2 cellular contexts compared by ENCODE assay signal in genomic region chr2:5373200-5373599, GRCh38.
TF ChIP-seq lines count a peak whose summit lies in the region.

No MANE protein-coding gene starts in this region.

TF ChIP-seq in GM23338, 12 proteins besides CTCF, POLR2A, EP300 and RAD21:
- TF ChIP-seq ZNF331 (CRISPR knock-in tag; IDR thresholded peaks at IDR 0.05; ENCODE audit: low read depth): no peak
- TF ChIP-seq POLR2AphosphoS5 (IDR thresholded peaks at IDR 0.05; ENCODE audit: low read depth): peak; percentile 34; the same call in 1 of the 2 replicates
- TF ChIP-seq, protein P1, sequence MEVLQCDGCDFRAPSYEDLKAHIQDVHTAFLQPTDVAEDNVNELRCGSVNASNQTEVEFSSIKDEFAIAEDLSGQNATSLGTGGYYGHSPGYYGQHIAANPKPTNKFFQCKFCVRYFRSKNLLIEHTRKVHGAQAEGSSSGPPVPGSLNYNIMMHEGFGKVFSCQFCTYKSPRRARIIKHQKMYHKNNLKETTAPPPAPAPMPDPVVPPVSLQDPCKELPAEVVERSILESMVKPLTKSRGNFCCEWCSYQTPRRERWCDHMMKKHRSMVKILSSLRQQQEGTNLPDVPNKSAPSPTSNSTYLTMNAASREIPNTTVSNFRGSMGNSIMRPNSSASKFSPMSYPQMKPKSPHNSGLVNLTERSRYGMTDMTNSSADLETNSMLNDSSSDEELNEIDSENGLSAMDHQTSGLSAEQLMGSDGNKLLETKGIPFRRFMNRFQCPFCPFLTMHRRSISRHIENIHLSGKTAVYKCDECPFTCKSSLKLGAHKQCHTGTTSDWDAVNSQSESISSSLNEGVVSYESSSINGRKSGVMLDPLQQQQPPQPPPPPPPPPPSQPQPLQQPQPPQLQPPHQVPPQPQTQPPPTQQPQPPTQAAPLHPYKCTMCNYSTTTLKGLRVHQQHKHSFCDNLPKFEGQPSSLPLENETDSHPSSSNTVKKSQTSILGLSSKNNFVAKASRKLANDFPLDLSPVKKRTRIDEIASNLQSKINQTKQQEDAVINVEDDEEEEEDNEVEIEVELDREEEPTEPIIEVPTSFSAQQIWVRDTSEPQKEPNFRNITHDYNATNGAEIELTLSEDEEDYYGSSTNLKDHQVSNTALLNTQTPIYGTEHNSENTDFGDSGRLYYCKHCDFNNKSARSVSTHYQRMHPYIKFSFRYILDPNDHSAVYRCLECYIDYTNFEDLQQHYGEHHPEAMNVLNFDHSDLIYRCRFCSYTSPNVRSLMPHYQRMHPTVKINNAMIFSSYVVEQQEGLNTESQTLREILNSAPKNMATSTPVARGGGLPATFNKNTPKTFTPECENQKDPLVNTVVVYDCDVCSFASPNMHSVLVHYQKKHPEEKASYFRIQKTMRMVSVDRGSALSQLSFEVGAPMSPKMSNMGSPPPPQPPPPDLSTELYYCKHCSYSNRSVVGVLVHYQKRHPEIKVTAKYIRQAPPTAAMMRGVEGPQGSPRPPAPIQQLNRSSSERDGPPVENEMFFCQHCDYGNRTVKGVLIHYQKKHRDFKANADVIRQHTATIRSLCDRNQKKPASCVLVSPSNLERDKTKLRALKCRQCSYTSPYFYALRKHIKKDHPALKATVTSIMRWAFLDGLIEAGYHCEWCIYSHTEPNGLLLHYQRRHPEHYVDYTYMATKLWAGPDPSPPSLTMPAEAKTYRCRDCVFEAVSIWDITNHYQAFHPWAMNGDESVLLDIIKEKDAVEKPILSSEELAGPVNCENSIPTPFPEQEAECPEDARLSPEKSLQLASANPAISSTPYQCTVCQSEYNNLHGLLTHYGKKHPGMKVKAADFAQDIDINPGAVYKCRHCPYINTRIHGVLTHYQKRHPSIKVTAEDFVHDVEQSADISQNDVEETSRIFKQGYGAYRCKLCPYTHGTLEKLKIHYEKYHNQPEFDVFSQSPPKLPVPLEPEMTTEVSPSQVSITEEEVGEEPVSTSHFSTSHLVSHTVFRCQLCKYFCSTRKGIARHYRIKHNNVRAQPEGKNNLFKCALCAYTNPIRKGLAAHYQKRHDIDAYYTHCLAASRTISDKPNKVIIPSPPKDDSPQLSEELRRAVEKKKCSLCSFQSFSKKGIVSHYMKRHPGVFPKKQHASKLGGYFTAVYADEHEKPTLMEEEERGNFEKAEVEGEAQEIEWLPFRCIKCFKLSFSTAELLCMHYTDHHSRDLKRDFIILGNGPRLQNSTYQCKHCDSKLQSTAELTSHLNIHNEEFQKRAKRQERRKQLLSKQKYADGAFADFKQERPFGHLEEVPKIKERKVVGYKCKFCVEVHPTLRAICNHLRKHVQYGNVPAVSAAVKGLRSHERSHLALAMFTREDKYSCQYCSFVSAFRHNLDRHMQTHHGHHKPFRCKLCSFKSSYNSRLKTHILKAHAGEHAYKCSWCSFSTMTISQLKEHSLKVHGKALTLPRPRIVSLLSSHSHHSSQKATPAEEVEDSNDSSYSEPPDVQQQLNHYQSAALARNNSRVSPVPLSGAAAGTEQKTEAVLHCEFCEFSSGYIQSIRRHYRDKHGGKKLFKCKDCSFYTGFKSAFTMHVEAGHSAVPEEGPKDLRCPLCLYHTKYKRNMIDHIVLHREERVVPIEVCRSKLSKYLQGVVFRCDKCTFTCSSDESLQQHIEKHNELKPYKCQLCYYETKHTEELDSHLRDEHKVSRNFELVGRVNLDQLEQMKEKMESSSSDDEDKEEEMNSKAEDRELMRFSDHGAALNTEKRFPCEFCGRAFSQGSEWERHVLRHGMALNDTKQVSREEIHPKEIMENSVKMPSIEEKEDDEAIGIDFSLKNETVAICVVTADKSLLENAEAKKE (CRISPR knock-in tag; IDR thresholded peaks at IDR 0.05): peak; percentile 78; the same call in 1 of the 2 replicates
- no peak for TF ChIP-seq EZH2phosphoT487 (IDR thresholded peaks at IDR 0.05; ENCODE audit: unreplicated experiment)
- no peak for TF ChIP-seq JUNB (IDR thresholded peaks at IDR 0.05; ENCODE audit: unreplicated experiment)
- no peak for TF ChIP-seq CREB1 (CRISPR knock-in tag; IDR thresholded peaks at IDR 0.05; ENCODE audit: low read depth)
- TF ChIP-seq EZH2 (IDR thresholded peaks at IDR 0.05; ENCODE audit: low read depth, unreplicated experiment): no peak
- TF ChIP-seq ETS1 (IDR thresholded peaks at IDR 0.05): no peak
- TF ChIP-seq, protein P2, sequence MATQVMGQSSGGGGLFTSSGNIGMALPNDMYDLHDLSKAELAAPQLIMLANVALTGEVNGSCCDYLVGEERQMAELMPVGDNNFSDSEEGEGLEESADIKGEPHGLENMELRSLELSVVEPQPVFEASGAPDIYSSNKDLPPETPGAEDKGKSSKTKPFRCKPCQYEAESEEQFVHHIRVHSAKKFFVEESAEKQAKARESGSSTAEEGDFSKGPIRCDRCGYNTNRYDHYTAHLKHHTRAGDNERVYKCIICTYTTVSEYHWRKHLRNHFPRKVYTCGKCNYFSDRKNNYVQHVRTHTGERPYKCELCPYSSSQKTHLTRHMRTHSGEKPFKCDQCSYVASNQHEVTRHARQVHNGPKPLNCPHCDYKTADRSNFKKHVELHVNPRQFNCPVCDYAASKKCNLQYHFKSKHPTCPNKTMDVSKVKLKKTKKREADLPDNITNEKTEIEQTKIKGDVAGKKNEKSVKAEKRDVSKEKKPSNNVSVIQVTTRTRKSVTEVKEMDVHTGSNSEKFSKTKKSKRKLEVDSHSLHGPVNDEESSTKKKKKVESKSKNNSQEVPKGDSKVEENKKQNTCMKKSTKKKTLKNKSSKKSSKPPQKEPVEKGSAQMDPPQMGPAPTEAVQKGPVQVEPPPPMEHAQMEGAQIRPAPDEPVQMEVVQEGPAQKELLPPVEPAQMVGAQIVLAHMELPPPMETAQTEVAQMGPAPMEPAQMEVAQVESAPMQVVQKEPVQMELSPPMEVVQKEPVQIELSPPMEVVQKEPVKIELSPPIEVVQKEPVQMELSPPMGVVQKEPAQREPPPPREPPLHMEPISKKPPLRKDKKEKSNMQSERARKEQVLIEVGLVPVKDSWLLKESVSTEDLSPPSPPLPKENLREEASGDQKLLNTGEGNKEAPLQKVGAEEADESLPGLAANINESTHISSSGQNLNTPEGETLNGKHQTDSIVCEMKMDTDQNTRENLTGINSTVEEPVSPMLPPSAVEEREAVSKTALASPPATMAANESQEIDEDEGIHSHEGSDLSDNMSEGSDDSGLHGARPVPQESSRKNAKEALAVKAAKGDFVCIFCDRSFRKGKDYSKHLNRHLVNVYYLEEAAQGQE (IDR thresholded peaks at IDR 0.05; ENCODE audit: unreplicated experiment): no peak

TF ChIP-seq in H1, 55 proteins besides CTCF, POLR2A, EP300 and RAD21:
- peak; percentile 35; the same call in 1 of the 2 replicates for TF ChIP-seq JUND (IDR thresholded peaks at IDR 0.05; ENCODE audit: low read length)
- TF ChIP-seq CREB1 (IDR thresholded peaks at IDR 0.05): peak; percentile 28; the same call in 1 of the 2 replicates
- TF ChIP-seq, protein P3, sequence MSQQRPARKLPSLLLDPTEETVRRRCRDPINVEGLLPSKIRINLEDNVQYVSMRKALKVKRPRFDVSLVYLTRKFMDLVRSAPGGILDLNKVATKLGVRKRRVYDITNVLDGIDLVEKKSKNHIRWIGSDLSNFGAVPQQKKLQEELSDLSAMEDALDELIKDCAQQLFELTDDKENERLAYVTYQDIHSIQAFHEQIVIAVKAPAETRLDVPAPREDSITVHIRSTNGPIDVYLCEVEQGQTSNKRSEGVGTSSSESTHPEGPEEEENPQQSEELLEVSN (IDR thresholded peaks at IDR 0.05): peak; percentile 29; the same call in 1 of the 2 replicates
- TF ChIP-seq BRCA1 (IDR thresholded peaks at IDR 0.05; ENCODE audit: low read depth, low read length): no peak
- TF ChIP-seq, protein P4, sequence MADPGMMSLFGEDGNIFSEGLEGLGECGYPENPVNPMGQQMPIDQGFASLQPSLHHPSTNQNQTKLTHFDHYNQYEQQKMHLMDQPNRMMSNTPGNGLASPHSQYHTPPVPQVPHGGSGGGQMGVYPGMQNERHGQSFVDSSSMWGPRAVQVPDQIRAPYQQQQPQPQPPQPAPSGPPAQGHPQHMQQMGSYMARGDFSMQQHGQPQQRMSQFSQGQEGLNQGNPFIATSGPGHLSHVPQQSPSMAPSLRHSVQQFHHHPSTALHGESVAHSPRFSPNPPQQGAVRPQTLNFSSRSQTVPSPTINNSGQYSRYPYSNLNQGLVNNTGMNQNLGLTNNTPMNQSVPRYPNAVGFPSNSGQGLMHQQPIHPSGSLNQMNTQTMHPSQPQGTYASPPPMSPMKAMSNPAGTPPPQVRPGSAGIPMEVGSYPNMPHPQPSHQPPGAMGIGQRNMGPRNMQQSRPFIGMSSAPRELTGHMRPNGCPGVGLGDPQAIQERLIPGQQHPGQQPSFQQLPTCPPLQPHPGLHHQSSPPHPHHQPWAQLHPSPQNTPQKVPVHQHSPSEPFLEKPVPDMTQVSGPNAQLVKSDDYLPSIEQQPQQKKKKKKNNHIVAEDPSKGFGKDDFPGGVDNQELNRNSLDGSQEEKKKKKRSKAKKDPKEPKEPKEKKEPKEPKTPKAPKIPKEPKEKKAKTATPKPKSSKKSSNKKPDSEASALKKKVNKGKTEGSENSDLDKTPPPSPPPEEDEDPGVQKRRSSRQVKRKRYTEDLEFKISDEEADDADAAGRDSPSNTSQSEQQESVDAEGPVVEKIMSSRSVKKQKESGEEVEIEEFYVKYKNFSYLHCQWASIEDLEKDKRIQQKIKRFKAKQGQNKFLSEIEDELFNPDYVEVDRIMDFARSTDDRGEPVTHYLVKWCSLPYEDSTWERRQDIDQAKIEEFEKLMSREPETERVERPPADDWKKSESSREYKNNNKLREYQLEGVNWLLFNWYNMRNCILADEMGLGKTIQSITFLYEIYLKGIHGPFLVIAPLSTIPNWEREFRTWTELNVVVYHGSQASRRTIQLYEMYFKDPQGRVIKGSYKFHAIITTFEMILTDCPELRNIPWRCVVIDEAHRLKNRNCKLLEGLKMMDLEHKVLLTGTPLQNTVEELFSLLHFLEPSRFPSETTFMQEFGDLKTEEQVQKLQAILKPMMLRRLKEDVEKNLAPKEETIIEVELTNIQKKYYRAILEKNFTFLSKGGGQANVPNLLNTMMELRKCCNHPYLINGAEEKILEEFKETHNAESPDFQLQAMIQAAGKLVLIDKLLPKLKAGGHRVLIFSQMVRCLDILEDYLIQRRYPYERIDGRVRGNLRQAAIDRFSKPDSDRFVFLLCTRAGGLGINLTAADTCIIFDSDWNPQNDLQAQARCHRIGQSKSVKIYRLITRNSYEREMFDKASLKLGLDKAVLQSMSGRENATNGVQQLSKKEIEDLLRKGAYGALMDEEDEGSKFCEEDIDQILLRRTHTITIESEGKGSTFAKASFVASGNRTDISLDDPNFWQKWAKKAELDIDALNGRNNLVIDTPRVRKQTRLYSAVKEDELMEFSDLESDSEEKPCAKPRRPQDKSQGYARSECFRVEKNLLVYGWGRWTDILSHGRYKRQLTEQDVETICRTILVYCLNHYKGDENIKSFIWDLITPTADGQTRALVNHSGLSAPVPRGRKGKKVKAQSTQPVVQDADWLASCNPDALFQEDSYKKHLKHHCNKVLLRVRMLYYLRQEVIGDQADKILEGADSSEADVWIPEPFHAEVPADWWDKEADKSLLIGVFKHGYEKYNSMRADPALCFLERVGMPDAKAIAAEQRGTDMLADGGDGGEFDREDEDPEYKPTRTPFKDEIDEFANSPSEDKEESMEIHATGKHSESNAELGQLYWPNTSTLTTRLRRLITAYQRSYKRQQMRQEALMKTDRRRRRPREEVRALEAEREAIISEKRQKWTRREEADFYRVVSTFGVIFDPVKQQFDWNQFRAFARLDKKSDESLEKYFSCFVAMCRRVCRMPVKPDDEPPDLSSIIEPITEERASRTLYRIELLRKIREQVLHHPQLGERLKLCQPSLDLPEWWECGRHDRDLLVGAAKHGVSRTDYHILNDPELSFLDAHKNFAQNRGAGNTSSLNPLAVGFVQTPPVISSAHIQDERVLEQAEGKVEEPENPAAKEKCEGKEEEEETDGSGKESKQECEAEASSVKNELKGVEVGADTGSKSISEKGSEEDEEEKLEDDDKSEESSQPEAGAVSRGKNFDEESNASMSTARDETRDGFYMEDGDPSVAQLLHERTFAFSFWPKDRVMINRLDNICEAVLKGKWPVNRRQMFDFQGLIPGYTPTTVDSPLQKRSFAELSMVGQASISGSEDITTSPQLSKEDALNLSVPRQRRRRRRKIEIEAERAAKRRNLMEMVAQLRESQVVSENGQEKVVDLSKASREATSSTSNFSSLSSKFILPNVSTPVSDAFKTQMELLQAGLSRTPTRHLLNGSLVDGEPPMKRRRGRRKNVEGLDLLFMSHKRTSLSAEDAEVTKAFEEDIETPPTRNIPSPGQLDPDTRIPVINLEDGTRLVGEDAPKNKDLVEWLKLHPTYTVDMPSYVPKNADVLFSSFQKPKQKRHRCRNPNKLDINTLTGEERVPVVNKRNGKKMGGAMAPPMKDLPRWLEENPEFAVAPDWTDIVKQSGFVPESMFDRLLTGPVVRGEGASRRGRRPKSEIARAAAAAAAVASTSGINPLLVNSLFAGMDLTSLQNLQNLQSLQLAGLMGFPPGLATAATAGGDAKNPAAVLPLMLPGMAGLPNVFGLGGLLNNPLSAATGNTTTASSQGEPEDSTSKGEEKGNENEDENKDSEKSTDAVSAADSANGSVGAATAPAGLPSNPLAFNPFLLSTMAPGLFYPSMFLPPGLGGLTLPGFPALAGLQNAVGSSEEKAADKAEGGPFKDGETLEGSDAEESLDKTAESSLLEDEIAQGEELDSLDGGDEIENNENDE (IDR thresholded peaks at IDR 0.05; ENCODE audit: insufficient replicate concordance, low read length): peak; percentile 39
- TF ChIP-seq KDM1A (IDR thresholded peaks at IDR 0.05; ENCODE audit: borderline replicate concordance, low read length): no peak
- TF ChIP-seq SRF (IDR thresholded peaks at IDR 0.05; ENCODE audit: low read depth, low read length): no peak
- 0 out of 2 replicates have a peak, but pooled peaks have one; percentile 45 for TF ChIP-seq YY1 (IDR thresholded peaks at IDR 0.05; ENCODE audit: low read depth, low read length)
- peak; percentile 80 for TF ChIP-seq TAF1 (IDR thresholded peaks at IDR 0.05; ENCODE audit: low read depth, low read length)
- TF ChIP-seq EGR1 (IDR thresholded peaks at IDR 0.05; ENCODE audit: borderline replicate concordance, low read depth, low read length): peak; percentile 60
- TF ChIP-seq SP1 (IDR thresholded peaks at IDR 0.05; ENCODE audit: low read depth, low read length): peak; percentile 98
- no peak for TF ChIP-seq SIN3A (conservative IDR thresholded peaks at IDR 0.05 in 1 of 2, IDR thresholded peaks at IDR 0.05 in 1 of 2; ENCODE audit: low read depth in 1 of 2, low read length in 2 of 2)
- no peak; the same call in 1 of the 2 replicates for TF ChIP-seq POLR2AphosphoS5 (IDR thresholded peaks at IDR 0.05; ENCODE audit: low read depth, low read length)
- TF ChIP-seq TBP (IDR thresholded peaks at IDR 0.05; ENCODE audit: low read depth, low read length): peak; percentile 72
- 0 out of 2 replicates have a peak, but pooled peaks have one; percentile 30 for TF ChIP-seq RXRA (IDR thresholded peaks at IDR 0.05; ENCODE audit: insufficient read depth, low read depth, low read length)
- TF ChIP-seq KDM4A (IDR thresholded peaks at IDR 0.05; ENCODE audit: low read depth, low read length, severe bottlenecking): peak; percentile 29
- TF ChIP-seq SAP30 (IDR thresholded peaks at IDR 0.05; ENCODE audit: insufficient read depth, insufficient replicate concordance, low read length): no peak
- TF ChIP-seq GTF2F1 (IDR thresholded peaks at IDR 0.05; ENCODE audit: borderline replicate concordance, low read depth, low read length): no peak
- TF ChIP-seq TAF7 (optimal IDR thresholded peaks at IDR 0.05; ENCODE audit: borderline replicate concordance, low read depth, low read length): peak; percentile 55
- no peak for TF ChIP-seq TEAD4 (IDR thresholded peaks at IDR 0.05; ENCODE audit: low read depth, low read length)
